Comparison of ENCODE assay signal across 14 cellular contexts in genomic region chr3:141952611-141953010, GRCh38.
DNase-seq lines count a peak whose midpoint lies in the region; ATAC-seq and TF ChIP-seq lines count a peak whose summit lies in the region.
"Had no signal": no experiment of that assay in that cellular context is flagged by ENCODE, and none has a peak within 500 bp of the region (broad histone marks: within the 10 kb centered on the region; RNA-seq: fewer than 3 reads in every experiment).

No MANE protein-coding gene starts in this region.

- H3K4me3 Mint-ChIP-seq in endodermal cell: no peak overlapping the region
- H3K4me3 Mint-ChIP-seq in nephron: no peak overlapping the region
- H3K4me3 Mint-ChIP-seq: CD14-positive monocyte had no signal

- POLR2A ChIA-PET in PC-3 (lab: Charles Lee; ENCODE audit: unreplicated experiment): no interaction called here

- H3K36me3 Mint-ChIP-seq in endodermal cell (ENCODE audit: low read depth) (peaks cover 19% of the 10 kb centered on the region), nephron (ENCODE audit: low read depth) (peaks cover 60% of the 10 kb centered on the region)

- H3K27me3 Mint-ChIP-seq in endodermal cell (ENCODE audit: insufficient read depth): no peaks in the 10 kb centered on the region
- no peaks in the 10 kb centered on the region for H3K27me3 Mint-ChIP-seq in nephron (ENCODE audit: low read depth)

- H3K4me1 ChIP-seq in PC-3 (ENCODE audit: insufficient read depth, low read length) (no peaks in the 10 kb centered on the region), endodermal cell (ENCODE audit: control insufficient read depth, insufficient read depth, low read length) (no peaks in the 10 kb centered on the region), thyroid gland (peaks cover 0 to 11% of the 10 kb centered on the region in 2 donors)

- no peaks in the 10 kb centered on the region for H3K9me3 ChIP-seq in PC-3 (ENCODE audit: low read length)
- no peaks in the 10 kb centered on the region for H3K9me3 ChIP-seq in endodermal cell (ENCODE audit: control insufficient read depth, low read length)
- H3K9me3 ChIP-seq in thyroid gland: no peaks in the 10 kb centered on the region

- H3K9ac ChIP-seq in PC-3 (ENCODE audit: low read length): no peak overlapping the region
- no peak overlapping the region for H3K9ac ChIP-seq in endodermal cell (ENCODE audit: extremely low read depth, low read length, poor library complexity, severe bottlenecking)

- H3K4me2 ChIP-seq in PC-3 (ENCODE audit: low read length): no peak overlapping the region

- TF ChIP-seq CTCF in PC-3 (conservative IDR thresholded peaks at IDR 0.05; ENCODE audit: low read depth, low read length): no peak
- TF ChIP-seq CTCF in endodermal cell (conservative IDR thresholded peaks at IDR 0.05): no peak
- no peak for TF ChIP-seq CTCF in nephron (IDR thresholded peaks at IDR 0.05; ENCODE audit: unreplicated experiment in 3 of 3)
- TF ChIP-seq CTCF in thyroid gland (IDR thresholded peaks at IDR 0.05): no peak

- DNase-seq in PC-3 (no peak), endodermal cell (peak; percentile 16), thyroid gland (no peak), superior temporal gyrus (ENCODE audit: extremely low spot score) (no peak), NCI-H1436 treated with DMSO at 0.1 percent for 48 hours (lab: John Stamatoyannopoulos, UW) (no peak)
- DNase-seq: COR-L47, H7, NCI-H1105 treated with DMSO at 0.1 percent for 48 hours, NCI-H187 treated with DMSO at 0.1 percent for 48 hours, NCI-H69, RPMI8226 had no signal

- no peak overlapping the region for H2AFZ ChIP-seq in PC-3 (ENCODE audit: low read length)

- TF ChIP-seq POLR2A in thyroid gland (IDR thresholded peaks at IDR 0.05): no peak

- ATAC-seq in PC-3 (peak; percentile 31; the same call in 1 of the 2 replicates), HG03139 (IDR thresholded peaks at IDR 0.05; ENCODE audit: unreplicated experiment) (no peak)

- no peaks in the 10 kb centered on the region for H3F3A ChIP-seq in PC-3 (ENCODE audit: low read length, unreplicated experiment)

- H3K4me3 ChIP-seq in PC-3 (ENCODE audit: low read length) (no peak overlapping the region), endodermal cell (ENCODE audit: low read length) (no peak overlapping the region), thyroid gland (replicated peaks in 1 of 3) (no peak overlapping the region)

- no peak overlapping the region for H3K27ac ChIP-seq in PC-3 (ENCODE audit: low read length)
- H3K27ac ChIP-seq in endodermal cell (ENCODE audit: low read depth, low read length): no peak overlapping the region
- H3K27ac ChIP-seq in thyroid gland: peak overlapping the region in 2 of 3 donors; percentile 4 to 21

- H3K27me3 ChIP-seq in PC-3 (ENCODE audit: low read length) (no peaks in the 10 kb centered on the region), endodermal cell (ENCODE audit: control insufficient read depth, insufficient read depth, low read length, poor library complexity, severe bottlenecking) (no peaks in the 10 kb centered on the region), thyroid gland (no peaks in the 10 kb centered on the region)

- H3K27ac Mint-ChIP-seq in endodermal cell (no peak overlapping the region), nephron (peak overlapping the region in 2 of 3 experiments; percentile 33 to 65)
- H3K27ac Mint-ChIP-seq: CD14-positive monocyte had no signal

- no peaks in the 10 kb centered on the region for H3K79me2 ChIP-seq in PC-3 (ENCODE audit: low read length)

- H3K4me1 Mint-ChIP-seq in endodermal cell: peaks cover 2% of the 10 kb centered on the region
- peaks cover 37% of the 10 kb centered on the region for H3K4me1 Mint-ChIP-seq in nephron

- no TSS peak for BruUV-seq in PC-3 (replicated peaks; lab: Mats Ljungman, UMichigan)

- no peaks in the 10 kb centered on the region for H4K20me1 ChIP-seq in PC-3 (ENCODE audit: low read length)

- CTCF ChIA-PET in PC-3 (lab: Charles Lee): no interaction called here

- intact Hi-C loops in PC-3 (cut with micrococcal nuclease): no loop called here
- intact Hi-C loops in thyroid gland (cut with DNase I): no loop called here

- H3K36me3 ChIP-seq in PC-3 (ENCODE audit: low read depth, low read length) (no peaks in the 10 kb centered on the region; the same call in 1 of the 2 replicates), endodermal cell (ENCODE audit: control insufficient read depth, insufficient read depth, low read length) (peaks cover under 1% of the 10 kb centered on the region), thyroid gland (peaks cover 0 to 6% of the 10 kb centered on the region in 2 donors)

- no peaks in the 10 kb centered on the region for H3K9me2 ChIP-seq in PC-3 (replicated peaks; ENCODE audit: low read length)

- 80 to 95% methylated on average over 2 of the region's 2 CpGs for WGBS in endodermal cell (ENCODE audit: insufficient coverage in 1 of 2, insufficient read length in 1 of 2), 2 experiments
- 82 to 85% methylated on average over 2 of the region's 2 CpGs for WGBS in thyroid gland, 2 donors

- H3K9me3 Mint-ChIP-seq in endodermal cell (no peaks in the 10 kb centered on the region), nephron (no peaks in the 10 kb centered on the region)

Comparison
In these comparisons a context has a peak if more than half of its experiments do, and no peak if none do; other contexts are left out.
1. H3K27ac ChIP-seq: peak in thyroid gland (2 of 3); none in PC-3 (single experiment) and endodermal cell (single experiment).